Comparison of ENCODE assay signal across 9 cellular contexts in genomic region chr12:97404549-97404948, GRCh38. TPM values are rescaled to one million over a fixed set of nuclear protein-coding genes. Genes with fewer than 3 reads are reported as not detected.
DNase-seq lines count a peak whose midpoint lies in the region; ATAC-seq and TF ChIP-seq lines count a peak whose summit lies in the region.
"Had no signal": no experiment of that assay in that cellular context is flagged by ENCODE, and none has a peak within 500 bp of the region (broad histone marks: within the 10 kb centered on the region; RNA-seq: fewer than 3 reads in every experiment).

No MANE protein-coding gene starts in this region.

- H3K79me2 ChIP-seq in H9 (ENCODE audit: insufficient read depth, low read length) = no peaks in the 10 kb centered on the region
- no peaks in the 10 kb centered on the region for H3K79me2 ChIP-seq in PC-9 (ENCODE audit: low read depth)

- no peak overlapping the region for H3K9ac ChIP-seq in H9 (ENCODE audit: extremely low read depth, insufficient read length, low read length)

- H2BK15ac ChIP-seq in H9 (ENCODE audit: low read depth, low read length) = no peak overlapping the region

- H3K4ac ChIP-seq in H9 (ENCODE audit: low read depth, low read length) = no peak overlapping the region

- H3K4me3 Mint-ChIP-seq in H9 (no peak overlapping the region), osteocyte (ENCODE audit: unreplicated experiment) (no peak overlapping the region)
- H3K4me3 Mint-ChIP-seq in CD8-positive, alpha-beta memory T cell = no peak overlapping the region

- H3K79me1 ChIP-seq in H9 (ENCODE audit: insufficient read depth, low read depth, low read length, poor library complexity, severe bottlenecking) = no peaks in the 10 kb centered on the region

- H3K4me1 Mint-ChIP-seq in H9 (peaks cover 4 to 6% of the 10 kb centered on the region in 2 experiments; a peak in 2 of 4 replicates), osteocyte (ENCODE audit: unreplicated experiment) (no peaks in the 10 kb centered on the region)
- no peaks in the 10 kb centered on the region for H3K4me1 Mint-ChIP-seq in CD8-positive, alpha-beta memory T cell

- H3T11ph ChIP-seq in H9 (ENCODE audit: low read length) = no peak overlapping the region

- ATAC-seq in heart left ventricle (peak in 1 of 4 donors; percentile 56), Right ventricle myocardium superior (ENCODE audit: poor library complexity) (no peak)

- intact Hi-C loops in heart left ventricle (cut with DNase I) (loop anchor here in 5 of 10 donors (5.0 to 10.0 kb wide), 3 partner anchors 417 to 830 kb away; no protein-coding TSS in a partner anchor), Right ventricle myocardium superior (cut with DNase I) (no loop called here), PC-9 (cut with micrococcal nuclease; ENCODE audit: unreplicated experiment) (no loop called here), esophagus squamous epithelium (cut with DNase I) (no loop called here)

- POLR2A ChIA-PET in PC-9 (lab: Charles Lee; ENCODE audit: unreplicated experiment) = no interaction called here
- POLR2A ChIA-PET in CD8-positive, alpha-beta memory T cell (lab: Charles Lee) = no interaction called here

- BruUV-seq in PC-9 (replicated peaks; lab: Mats Ljungman, UMichigan) = no TSS peak

- no peak overlapping the region for H3K56ac ChIP-seq in H9 (ENCODE audit: insufficient read length, low read depth, low read length)

- no peak overlapping the region for H2BK120ac ChIP-seq in H9 (ENCODE audit: low read depth, low read length, poor library complexity, severe bottlenecking)

- H3K27ac ChIP-seq in heart left ventricle = no peak overlapping the region
- H3K27ac ChIP-seq in H9 (ENCODE audit: insufficient read length, low read depth, low read length) = no peak overlapping the region
- no peak overlapping the region for H3K27ac ChIP-seq in PC-9
- H3K27ac ChIP-seq in esophagus squamous epithelium = no peak overlapping the region
- H3K27ac ChIP-seq in CD8-positive, alpha-beta memory T cell (ENCODE audit: low read depth, low read length) = no peak overlapping the region

- DNase-seq in heart left ventricle (no peak), Right ventricle myocardium superior (no peak), H9 (peak; percentile 75), PC-9 (peak in 1 of 2 experiments; percentile 10), esophagus squamous epithelium (lab: John Stamatoyannopoulos, UW) (no peak), osteocyte (ENCODE audit: extremely low spot score, unreplicated experiment) (no peak)
- DNase-seq in CD8-positive, alpha-beta memory T cell = no peak

- H4K8ac ChIP-seq in H9 (replicated peaks; ENCODE audit: insufficient read length, low read depth, low read length) = no peak overlapping the region

- H2AK5ac ChIP-seq in H9 (ENCODE audit: insufficient read length, low read length) = no peak overlapping the region

- no peak overlapping the region for H3K18ac ChIP-seq in H9 (ENCODE audit: insufficient read length, low read depth, low read length)

- 4 to 13% (median 9%) methylated on average over 2 of the region's 2 CpGs for WGBS in heart left ventricle, 4 donors
- no CpG with 5 or more reads among the region's 2 CpGs for WGBS in H9 (ENCODE audit: extremely low coverage, insufficient read length, low lambda C conversion rate)
- WGBS in esophagus squamous epithelium, 2 donors = 13 to 16% methylated on average over 2 of the region's 2 CpGs

- no peak overlapping the region for H3K4me2 ChIP-seq in H9 (ENCODE audit: insufficient read depth, insufficient read length, low read length)
- no peak overlapping the region for H3K4me2 ChIP-seq in PC-9

- H2BK12ac ChIP-seq in H9 (ENCODE audit: insufficient read length, low read depth, low read length) = no peak overlapping the region

- no peaks in the 10 kb centered on the region for H3F3A ChIP-seq in PC-9 (ENCODE audit: insufficient read depth, low read depth)

- H3K36me3 Mint-ChIP-seq in H9 (ENCODE audit: insufficient read depth in 1 of 3, low read depth in 3 of 3) (no peaks in the 10 kb centered on the region), osteocyte (ENCODE audit: unreplicated experiment) (no peaks in the 10 kb centered on the region)
- H3K36me3 Mint-ChIP-seq in CD8-positive, alpha-beta memory T cell = no peaks in the 10 kb centered on the region

- H2BK20ac ChIP-seq in H9 (ENCODE audit: low read depth, low read length, poor library complexity, severe bottlenecking) = no peak overlapping the region

- H3K36me3 ChIP-seq in heart left ventricle (no peaks in the 10 kb centered on the region), PC-9 (ENCODE audit: low read depth) (no peaks in the 10 kb centered on the region), esophagus squamous epithelium (no peaks in the 10 kb centered on the region)
- no peaks in the 10 kb centered on the region for H3K36me3 ChIP-seq in CD8-positive, alpha-beta memory T cell (ENCODE audit: insufficient read depth, low read length)

- no peaks in the 10 kb centered on the region for H3K23me2 ChIP-seq in H9 (ENCODE audit: insufficient read length, low read depth, low read length, poor library complexity, severe bottlenecking)

- peak; percentile 40 to 72 (median 56) for TF ChIP-seq CTCF in heart left ventricle (IDR thresholded peaks at IDR 0.05)
- peak; percentile 97 for TF ChIP-seq CTCF in H9 (conservative IDR thresholded peaks at IDR 0.05)
- TF ChIP-seq CTCF in LNCAP (IDR thresholded peaks at IDR 0.05) = peak; percentile 91
- peak; percentile 74 for TF ChIP-seq CTCF in PC-9 (conservative IDR thresholded peaks at IDR 0.05)
- TF ChIP-seq CTCF in esophagus squamous epithelium (IDR thresholded peaks at IDR 0.05) = peak in 5 of 6 experiments; percentile 31 to 67 (median 44)
- peak; percentile 60 for TF ChIP-seq CTCF in osteocyte (IDR thresholded peaks at IDR 0.05)

- H2AFZ ChIP-seq in H9 (ENCODE audit: low read length) (no peak overlapping the region), PC-9 (no peak overlapping the region)

- no peaks in the 10 kb centered on the region for H3K9me2 ChIP-seq in PC-9 (ENCODE audit: insufficient read depth)

- H3K27me3 Mint-ChIP-seq in H9 (ENCODE audit: low read depth) (no peaks in the 10 kb centered on the region; the same call in 1 of the 2 replicates), osteocyte (ENCODE audit: unreplicated experiment) (no peaks in the 10 kb centered on the region)
- peaks cover 0 to 2% of the 10 kb centered on the region in 2 donors for H3K27me3 Mint-ChIP-seq in CD8-positive, alpha-beta memory T cell

- H3K9me3 Mint-ChIP-seq in H9 = no peaks in the 10 kb centered on the region; a peak in 1 of 5 replicates
- H3K9me3 Mint-ChIP-seq in osteocyte (ENCODE audit: unreplicated experiment) = no peaks in the 10 kb centered on the region
- no peaks in the 10 kb centered on the region for H3K9me3 Mint-ChIP-seq in CD8-positive, alpha-beta memory T cell

- CTCF ChIA-PET in PC-9 (lab: Charles Lee) = no interaction called here
- CTCF ChIA-PET in CD8-positive, alpha-beta memory T cell (lab: Charles Lee) = no interaction called here

- H3K23ac ChIP-seq in H9 (ENCODE audit: insufficient read length, low read depth, low read length) = no peak overlapping the region

- H3K4me3 ChIP-seq in heart left ventricle (no peak overlapping the region), PC-9 (no peak overlapping the region), esophagus squamous epithelium (no peak overlapping the region)
- H3K4me3 ChIP-seq in CD8-positive, alpha-beta memory T cell (ENCODE audit: low read length) = no peak overlapping the region

- H4K20me1 ChIP-seq in H9 (ENCODE audit: control insufficient read depth, insufficient read depth, insufficient read length) (no peaks in the 10 kb centered on the region), PC-9 (ENCODE audit: insufficient read depth) (no peaks in the 10 kb centered on the region)

- H3K9me3 ChIP-seq in heart left ventricle (no peaks in the 10 kb centered on the region), H9 (ENCODE audit: control insufficient read depth, low read depth, low read length) (no peaks in the 10 kb centered on the region), PC-9 (ENCODE audit: insufficient read depth, low read depth) (no peaks in the 10 kb centered on the region; the same call in 1 of the 2 replicates), esophagus squamous epithelium (no peaks in the 10 kb centered on the region)
- H3K9me3 ChIP-seq in CD8-positive, alpha-beta memory T cell (ENCODE audit: low read length) = no peaks in the 10 kb centered on the region

- no peak overlapping the region for H4K91ac ChIP-seq in H9 (ENCODE audit: insufficient read length, low read depth, low read length)

- no peak overlapping the region for H2BK5ac ChIP-seq in H9 (ENCODE audit: insufficient read length, low read length)

- H3K27ac Mint-ChIP-seq in H9 = no peak overlapping the region
- H3K27ac Mint-ChIP-seq in osteocyte (ENCODE audit: unreplicated experiment) = no peak overlapping the region
- H3K27ac Mint-ChIP-seq in CD8-positive, alpha-beta memory T cell = no peak overlapping the region

- TF ChIP-seq POLR2A in heart left ventricle (IDR thresholded peaks at IDR 0.05) (no peak), esophagus squamous epithelium (IDR thresholded peaks at IDR 0.05) (no peak)

- H4K5ac ChIP-seq in H9 (ENCODE audit: insufficient read length, low read depth, low read length) = no peak overlapping the region

- H3K27me3 ChIP-seq in heart left ventricle (no peaks in the 10 kb centered on the region), H9 (ENCODE audit: insufficient read depth, low read length) (no peaks in the 10 kb centered on the region), PC-9 (ENCODE audit: insufficient read depth, low read depth) (no peaks in the 10 kb centered on the region), esophagus squamous epithelium (no peaks in the 10 kb centered on the region)
- no peaks in the 10 kb centered on the region for H3K27me3 ChIP-seq in CD8-positive, alpha-beta memory T cell (ENCODE audit: insufficient read depth, low read length, poor library complexity, severe bottlenecking)

- H3K14ac ChIP-seq in H9 (ENCODE audit: insufficient read depth, low read length) = no peak overlapping the region

- no peaks in the 10 kb centered on the region for H3K4me1 ChIP-seq in heart left ventricle
- no peaks in the 10 kb centered on the region for H3K4me1 ChIP-seq in H9 (ENCODE audit: insufficient read depth, low read length)
- no peaks in the 10 kb centered on the region for H3K4me1 ChIP-seq in PC-9 (replicated peaks; ENCODE audit: insufficient read depth)
- H3K4me1 ChIP-seq in esophagus squamous epithelium = no peaks in the 10 kb centered on the region
- H3K4me1 ChIP-seq in CD8-positive, alpha-beta memory T cell (ENCODE audit: insufficient read depth, low read length) = no peaks in the 10 kb centered on the region

RNA-seq across cellular contexts. Expression of gene RMST, which starts 58.1 kb away (rescaled TPM):
- total RNA-seq in heart left ventricle (1 to 10 TPM in 8 of 9 donors, under 1 TPM in 1; 0.87 to 9.3 (median 2.4) TPM), Right ventricle myocardium superior (1.0 TPM), H9 (2021) (45.8 and 57.5 TPM in 2 replicates), PC-9 (2021) (not detected in 2 replicates), esophagus squamous epithelium (under 1 TPM in 1 of 4 donors, not detected in 3; 0.57 TPM), osteocyte (not detected in 2 replicates)
- 1 to 10 TPM in 1 of 2 donors, not detected in 1; 1.2 TPM for polyA plus RNA-seq in heart left ventricle
- not detected for total RNA-seq in CD8-positive, alpha-beta memory T cell
- polyA plus RNA-seq in CD8-positive, alpha-beta memory T cell = not detected
- total RNA-seq: subcutaneous adipose tissue had no signal

Comparison
In these comparisons a context has a peak if more than half of its experiments do, and no peak if none do; other contexts are left out.
1. CTCF ChIP-seq: peak in every context shown above with its lines; median percentile 97 in H9; 91 in LNCAP; 74 in PC-9; 60 in osteocyte; 56 in heart left ventricle; 44 in esophagus squamous epithelium.